ENCODE assay signal across 12 cellular contexts in genomic region chr16:11025120-11025531, GRCh38.
DNase-seq lines count a peak whose midpoint lies in the region; ATAC-seq and TF ChIP-seq lines count a peak whose summit lies in the region.
"Had no signal": no experiment of that assay in that cellular context is flagged by ENCODE, and none has a peak within 500 bp of the region (broad histone marks: within the 10 kb centered on the region; RNA-seq: fewer than 3 reads in every experiment).

No MANE protein-coding gene starts in this region.

- 0 out of 2 replicates have a peak, but pooled peaks cover 14% of the 10 kb centered on the region for H3K4me1 ChIP-seq in MM.1S (ENCODE audit: low read length)
- no peaks in the 10 kb centered on the region for H3K4me1 ChIP-seq in testis

- H3K9me3 ChIP-seq in MM.1S (replicated peaks; ENCODE audit: insufficient read depth, low read length) = no peaks in the 10 kb centered on the region
- H3K9me3 ChIP-seq in testis = no peaks in the 10 kb centered on the region
- H3K9me3 ChIP-seq: colonic mucosa had no signal

- H3F3A ChIP-seq in MM.1S (ENCODE audit: insufficient read depth, low read length) = no peaks in the 10 kb centered on the region

- H3K27ac ChIP-seq in MM.1S (ENCODE audit: low read length) (peak overlapping the region; percentile 13; the same call in 1 of the 2 replicates), testis (no peak overlapping the region)
- H3K27ac ChIP-seq: colonic mucosa had no signal

- no peak overlapping the region for H2AFZ ChIP-seq in MM.1S (ENCODE audit: low read length)

- 93 to 95% methylated on average over 3 of the region's 3 CpGs for WGBS in testis, 2 donors

- CTCF ChIA-PET in activated CD4-positive, alpha-beta T cell treated with anti-CD3 and anti-CD28 coated beads for 36 hours (lab: Charles Lee) = interaction anchor here (0.7 to 1.5 kb wide), 3 partner anchors 68 to 231 kb away, joined by 3 to 6 read pairs (median 3); partner anchors contain the start of gene SOCS1
- CTCF ChIA-PET in activated CD4-positive, alpha-beta T cell treated with anti-CD3 and anti-CD28 coated beads, Interleukin-2, amount 10 ng/mL, durations not matched to agents 7 days and 5 days (lab: Charles Lee) = interaction anchor here (0.5 to 2.4 kb wide), 5 partner anchors 9 to 82 kb away, joined by 3 to 7 read pairs (median 4); no protein-coding TSS in a partner anchor
- CTCF ChIA-PET in T-cell (lab: Charles Lee) = no interaction called here

- H3K79me2 ChIP-seq in MM.1S (ENCODE audit: low read length) = no peaks in the 10 kb centered on the region

- no peaks in the 10 kb centered on the region for H3K27me3 ChIP-seq in MM.1S (replicated peaks; ENCODE audit: insufficient read depth, low read length)
- H3K27me3 ChIP-seq in testis = no peaks in the 10 kb centered on the region
- H3K27me3 ChIP-seq: colonic mucosa had no signal

- H3K9me3 Mint-ChIP-seq in activated CD4-positive, alpha-beta T cell treated with anti-CD3 and anti-CD28 coated beads for 36 hours (ENCODE audit: low read depth) = peaks cover 20% of the 10 kb centered on the region
- H3K9me3 Mint-ChIP-seq in activated CD4-positive, alpha-beta T cell treated with anti-CD3 and anti-CD28 coated beads, Interleukin-2, amount 10 ng/mL, durations not matched to agents 7 days and 5 days = peaks cover 46% of the 10 kb centered on the region
- H3K9me3 Mint-ChIP-seq in T-cell = peaks cover 0 to 39% (median 16%) of the 10 kb centered on the region in 3 donors

- H3K36me3 Mint-ChIP-seq in activated CD4-positive, alpha-beta T cell treated with anti-CD3 and anti-CD28 coated beads for 36 hours (ENCODE audit: low read depth) = peaks cover 82% of the 10 kb centered on the region
- H3K36me3 Mint-ChIP-seq in activated CD4-positive, alpha-beta T cell treated with anti-CD3 and anti-CD28 coated beads, Interleukin-2, amount 10 ng/mL, durations not matched to agents 7 days and 5 days (ENCODE audit: low read depth) = peaks cover 89% of the 10 kb centered on the region
- H3K36me3 Mint-ChIP-seq in T-cell = peaks cover 88% of the 10 kb centered on the region

- H3K4me2 ChIP-seq in MM.1S (ENCODE audit: low read depth, low read length) = no peak overlapping the region

- POLR2A ChIA-PET in activated CD4-positive, alpha-beta T cell treated with anti-CD3 and anti-CD28 coated beads for 36 hours (lab: Charles Lee) = interaction anchor here (1.2 kb wide), 1 partner anchor 200 kb away, joined by 5 read pairs; no protein-coding TSS in a partner anchor
- POLR2A ChIA-PET in activated CD4-positive, alpha-beta T cell treated with anti-CD3 and anti-CD28 coated beads, Interleukin-2, amount 10 ng/mL, durations not matched to agents 7 days and 5 days (lab: Charles Lee) = interaction anchor here (0.6 kb wide), 2 partner anchors 90 to 208 kb away, joined by 3 read pairs; no protein-coding TSS in a partner anchor
- POLR2A ChIA-PET in T-cell (lab: Charles Lee) = no interaction called here

- H3K4me3 Mint-ChIP-seq in activated CD4-positive, alpha-beta T cell treated with anti-CD3 and anti-CD28 coated beads for 36 hours = no peak overlapping the region
- H3K4me3 Mint-ChIP-seq in activated CD4-positive, alpha-beta T cell treated with anti-CD3 and anti-CD28 coated beads, Interleukin-2, amount 10 ng/mL, durations not matched to agents 7 days and 5 days = no peak overlapping the region
- no peak overlapping the region for H3K4me3 Mint-ChIP-seq in T-cell

- H3K9ac ChIP-seq in MM.1S (ENCODE audit: low read length) = no peak overlapping the region

- H3K4me1 Mint-ChIP-seq in activated CD4-positive, alpha-beta T cell treated with anti-CD3 and anti-CD28 coated beads for 36 hours = peaks cover 20% of the 10 kb centered on the region
- peaks cover 18% of the 10 kb centered on the region for H3K4me1 Mint-ChIP-seq in activated CD4-positive, alpha-beta T cell treated with anti-CD3 and anti-CD28 coated beads, Interleukin-2, amount 10 ng/mL, durations not matched to agents 7 days and 5 days
- no peaks in the 10 kb centered on the region for H3K4me1 Mint-ChIP-seq in T-cell

- no peaks in the 10 kb centered on the region for H3K9me2 ChIP-seq in MM.1S (replicated peaks; ENCODE audit: insufficient read depth, low read length)

- peak overlapping the region; percentile 81 for H3K27ac Mint-ChIP-seq in activated CD4-positive, alpha-beta T cell treated with anti-CD3 and anti-CD28 coated beads for 36 hours
- no peak overlapping the region for H3K27ac Mint-ChIP-seq in activated CD4-positive, alpha-beta T cell treated with anti-CD3 and anti-CD28 coated beads, Interleukin-2, amount 10 ng/mL, durations not matched to agents 7 days and 5 days
- H3K27ac Mint-ChIP-seq in T-cell = no peak overlapping the region

- peak; percentile 20 for DNase-seq in activated CD4-positive, alpha-beta T cell treated with anti-CD3 and anti-CD28 coated beads for 36 hours
- DNase-seq in activated CD4-positive, alpha-beta T cell treated with anti-CD3 and anti-CD28 coated beads, Interleukin-2, amount 10 ng/mL, durations not matched to agents 7 days and 5 days = no peak
- DNase-seq in MM.1S (peak; percentile 26), fibroblast of villous mesenchyme (ENCODE audit: low read depth) (peak; percentile 67), testis (no peak), NCI-H524 (lab: John Stamatoyannopoulos, UW) (no peak), T-cell (no peak)
- DNase-seq: colonic mucosa; naive thymus-derived CD4-positive, alpha-beta T cell; NCI-H2029 treated with DMSO at 0.1 percent for 48 hours; T1000 had no signal

- H3K36me3 ChIP-seq in MM.1S (replicated peaks; ENCODE audit: insufficient read depth, low read length) = no peaks in the 10 kb centered on the region
- no peaks in the 10 kb centered on the region for H3K36me3 ChIP-seq in testis (ENCODE audit: low read depth, missing control alignments)
- H3K36me3 ChIP-seq: colonic mucosa had no signal

- TF ChIP-seq CTCF in MM.1S (IDR thresholded peaks at IDR 0.05; ENCODE audit: low read length) = no peak
- TF ChIP-seq CTCF in fibroblast of villous mesenchyme (IDR thresholded peaks at IDR 0.05; ENCODE audit: insufficient read depth, low read depth, low read length) = no peak
- no peak for TF ChIP-seq CTCF in testis (IDR thresholded peaks at IDR 0.05)

- peak; percentile 89 for ATAC-seq in activated CD4-positive, alpha-beta T cell treated with anti-CD3 and anti-CD28 coated beads for 36 hours
- ATAC-seq in GM21515 (IDR thresholded peaks at IDR 0.05; ENCODE audit: unreplicated experiment) (peak; percentile 56), T-cell (replicated peaks in 1 of 4) (no peak)
- ATAC-seq: naive thymus-derived CD4-positive, alpha-beta T cell had no signal

- H4K20me1 ChIP-seq in MM.1S (ENCODE audit: insufficient read depth, low read length) = no peaks in the 10 kb centered on the region

- intact Hi-C loops in activated CD4-positive, alpha-beta T cell treated with anti-CD3 and anti-CD28 coated beads for 36 hours (cut with DNase I, micrococcal nuclease) = loop anchor here (1.0 to 2.0 kb wide), 2 partner anchors 36 to 69 kb away; no protein-coding TSS in a partner anchor
- intact Hi-C loops in testis (cut with DNase I; ENCODE audit: low total_unique reads) = no loop called here

- H3K4me3 ChIP-seq in MM.1S (ENCODE audit: low read length) (no peak overlapping the region), fibroblast of villous mesenchyme (ENCODE audit: low read depth, low read length) (no peak overlapping the region), testis (no peak overlapping the region)
- H3K4me3 ChIP-seq: colonic mucosa had no signal

- H3K27me3 Mint-ChIP-seq in activated CD4-positive, alpha-beta T cell treated with anti-CD3 and anti-CD28 coated beads for 36 hours = no peaks in the 10 kb centered on the region
- no peaks in the 10 kb centered on the region for H3K27me3 Mint-ChIP-seq in activated CD4-positive, alpha-beta T cell treated with anti-CD3 and anti-CD28 coated beads, Interleukin-2, amount 10 ng/mL, durations not matched to agents 7 days and 5 days
- H3K27me3 Mint-ChIP-seq in T-cell = no peaks in the 10 kb centered on the region
- H3K27me3 Mint-ChIP-seq: naive thymus-derived CD4-positive, alpha-beta T cell had no signal

- no peak for TF ChIP-seq POLR2A in testis (IDR thresholded peaks at IDR 0.05)

Comparison
In these comparisons a context has a peak if more than half of its experiments do, and no peak if none do; other contexts are left out.
1. DNase-seq: peak in activated CD4-positive, alpha-beta T cell treated with anti-CD3 and anti-CD28 coated beads for 36 hours (single experiment), MM.1S (single experiment) and fibroblast of villous mesenchyme (single experiment); none in activated CD4-positive, alpha-beta T cell treated with anti-CD3 and anti-CD28 coated beads, Interleukin-2, amount 10 ng/mL, durations not matched to agents 7 days and 5 days (single experiment), testis (single experiment), NCI-H524 (0 of 2) and T-cell (0 of 34).
2. ATAC-seq: peak in activated CD4-positive, alpha-beta T cell treated with anti-CD3 and anti-CD28 coated beads for 36 hours (single experiment) and GM21515 (single experiment); none in T-cell (0 of 4).
3. CTCF ChIA-PET loops: an anchor here in activated CD4-positive, alpha-beta T cell treated with anti-CD3 and anti-CD28 coated beads for 36 hours (0.7 to 1.5 kb wide) and activated CD4-positive, alpha-beta T cell treated with anti-CD3 and anti-CD28 coated beads, Interleukin-2, amount 10 ng/mL, durations not matched to agents 7 days and 5 days (0.5 to 2.4 kb wide); none called in T-cell.
4. POLR2A ChIA-PET loops: an anchor here in activated CD4-positive, alpha-beta T cell treated with anti-CD3 and anti-CD28 coated beads for 36 hours (1.2 kb wide) and activated CD4-positive, alpha-beta T cell treated with anti-CD3 and anti-CD28 coated beads, Interleukin-2, amount 10 ng/mL, durations not matched to agents 7 days and 5 days (0.6 kb wide); none called in T-cell.